9 cellular contexts compared by ENCODE assay signal in genomic region chrX:154775611-154776349, GRCh38. TPM values are rescaled to one million over a fixed set of nuclear protein-coding genes. Genes with fewer than 3 reads are reported as not detected.
DNase-seq lines count a peak whose midpoint lies in the region; ATAC-seq, FAIRE-seq and TF ChIP-seq lines count a peak whose summit lies in the region.
"Had no signal": no experiment of that assay in that cellular context is flagged by ENCODE, and none has a peak within 500 bp of the region (broad histone marks: within the 10 kb centered on the region; RNA-seq: fewer than 3 reads in every experiment).

No MANE protein-coding gene starts in this region.

- no peak overlapping the region for H3K4me3 ChIP-seq in right cardiac atrium (ENCODE audit: low read length)
- no peak overlapping the region for H3K4me3 ChIP-seq in CD8-positive, alpha-beta memory T cell (ENCODE audit: low read length)

- 72% methylated on average over 13 of the region's 13 CpGs for WGBS in right cardiac atrium

- H3K36me3 ChIP-seq in CD8-positive, alpha-beta memory T cell (ENCODE audit: insufficient read depth, low read length), result peaks cover 33% of the 10 kb centered on the region

- peak; percentile 55 to 62 for ATAC-seq in activated T-cell treated with anti-CD3 and anti-CD28 coated beads, Interleukin-2, amount 50 U/mL, for 4 hours
- ATAC-seq in right cardiac atrium (peak; percentile 68 to 80), GM21447 (IDR thresholded peaks at IDR 0.05; ENCODE audit: unreplicated experiment) (no peak), HG03378 (IDR thresholded peaks at IDR 0.05; ENCODE audit: unreplicated experiment) (no peak)

- no peaks in the 10 kb centered on the region for H3K9me3 Mint-ChIP-seq in activated T-cell treated with anti-CD3 and anti-CD28 coated beads, Interleukin-2, amount 50 U/mL, for 4 hours
- peaks cover 0 to 2% (median 0%) of the 10 kb centered on the region in 5 donors for H3K9me3 Mint-ChIP-seq in CD8-positive, alpha-beta memory T cell

- DNase-seq in stimulated activated CD4-positive, alpha-beta T cell treated with anti-CD3 and anti-CD28 coated beads, Interleukin-15, amount 100 ng/mL, for 24 hours, result peak; percentile 51
- DNase-seq in stimulated activated CD4-positive, alpha-beta T cell treated with anti-CD3 and anti-CD28 coated beads, Interleukin-1b, Interleukin-23, amount 100 ng/mL, for 48 hours, result no peak
- DNase-seq in activated T-cell treated with anti-CD3 and anti-CD28 coated beads, Interleukin-2, amount 50 U/mL, for 4 hours, result peak; percentile 28
- DNase-seq in right cardiac atrium, result no peak
- no peak for DNase-seq in GM12892 (ENCODE audit: insufficient read length)
- DNase-seq in CD8-positive, alpha-beta memory T cell, result no peak
- DNase-seq: aorta had no signal

- CTCF ChIA-PET in CD8-positive, alpha-beta memory T cell (lab: Charles Lee), result no interaction called here

- no peaks in the 10 kb centered on the region for H3K27me3 ChIP-seq in right cardiac atrium (ENCODE audit: control insufficient read depth, insufficient read depth)
- H3K27me3 ChIP-seq in CD8-positive, alpha-beta memory T cell (ENCODE audit: insufficient read depth, low read length, poor library complexity, severe bottlenecking), result no peaks in the 10 kb centered on the region

- H3K4me1 Mint-ChIP-seq in activated T-cell treated with anti-CD3 and anti-CD28 coated beads, Interleukin-2, amount 50 U/mL, for 4 hours (ENCODE audit: low read depth), result peaks cover 15% of the 10 kb centered on the region
- peaks cover 0 to 1% (median 0%) of the 10 kb centered on the region in 3 donors for H3K4me1 Mint-ChIP-seq in CD8-positive, alpha-beta memory T cell

- H3K36me3 Mint-ChIP-seq in activated T-cell treated with anti-CD3 and anti-CD28 coated beads, Interleukin-2, amount 50 U/mL, for 4 hours (ENCODE audit: insufficient read depth), result peaks cover 33% of the 10 kb centered on the region
- H3K36me3 Mint-ChIP-seq in CD8-positive, alpha-beta memory T cell, result peaks cover 0 to 68% (median 5%) of the 10 kb centered on the region in 3 donors

- H3K4me3 Mint-ChIP-seq in activated T-cell treated with anti-CD3 and anti-CD28 coated beads, Interleukin-2, amount 50 U/mL, for 4 hours, result no peak overlapping the region
- no peak overlapping the region for H3K4me3 Mint-ChIP-seq in CD8-positive, alpha-beta memory T cell

- no peaks in the 10 kb centered on the region for H3K9me3 ChIP-seq in right cardiac atrium (ENCODE audit: control insufficient read depth, low read length)
- H3K9me3 ChIP-seq in CD8-positive, alpha-beta memory T cell (ENCODE audit: low read length), result no peaks in the 10 kb centered on the region

- no peaks in the 10 kb centered on the region for H3K27me3 Mint-ChIP-seq in activated T-cell treated with anti-CD3 and anti-CD28 coated beads, Interleukin-2, amount 50 U/mL, for 4 hours (ENCODE audit: low read depth)
- H3K27me3 Mint-ChIP-seq in CD8-positive, alpha-beta memory T cell, result peaks cover 0 to 3% of the 10 kb centered on the region in 2 donors

- POLR2A ChIA-PET in CD8-positive, alpha-beta memory T cell (lab: Charles Lee), result no interaction called here

- peaks cover 1% of the 10 kb centered on the region for H3K4me1 ChIP-seq in right cardiac atrium (ENCODE audit: control insufficient read depth, insufficient read depth, low read length)
- no peaks in the 10 kb centered on the region for H3K4me1 ChIP-seq in CD8-positive, alpha-beta memory T cell (ENCODE audit: insufficient read depth, low read length)

- no peak for FAIRE-seq in GM12892 (lab: Jason Lieb, UNC)

- TF ChIP-seq POLR2A in GM12892 (IDR thresholded peaks at IDR 0.05; ENCODE audit: low read depth, low read length), result no peak

- peak overlapping the region in 2 of 8 donors; percentile 52 to 76 for H3K27ac Mint-ChIP-seq in CD8-positive, alpha-beta memory T cell

- H3K27ac ChIP-seq in right cardiac atrium (ENCODE audit: low read length), result no peak overlapping the region
- H3K27ac ChIP-seq in CD8-positive, alpha-beta memory T cell (ENCODE audit: low read depth, low read length), result no peak overlapping the region

- intact Hi-C loops in right cardiac atrium (cut with DNase I), result no loop called here

RNA-seq across cellular contexts. Expression of gene DKC1, which starts 13.1 kb away (rescaled TPM):
- total RNA-seq in activated T-cell treated with anti-CD3 and anti-CD28 coated beads, Interleukin-2, amount 50 U/mL, for 4 hours, result 100 to 1,000 TPM; 269 to 289 (median 286) TPM
- total RNA-seq in right cardiac atrium, result 10 to 100 TPM; 18.7 to 27.0 (median 21.4) TPM
- polyA plus RNA-seq in right cardiac atrium, result 14.0 TPM
- 75.2 TPM for polyA plus RNA-seq in GM12892 (2012; ENCODE audit: missing spikeins)
- 100 to 1,000 TPM; 214 to 219 TPM for total RNA-seq in CD8-positive, alpha-beta memory T cell
- polyA plus RNA-seq in CD8-positive, alpha-beta memory T cell, result 43.6 TPM

RNA-seq across cellular contexts. Expression of gene GAB3, which starts 24.9 kb away (rescaled TPM):
- total RNA-seq in activated T-cell treated with anti-CD3 and anti-CD28 coated beads, Interleukin-2, amount 50 U/mL, for 4 hours, result 1 to 10 TPM; 1.5 to 2.5 (median 2.0) TPM
- total RNA-seq in right cardiac atrium, result 10 to 100 TPM in 3 of 4 donors, 1 to 10 TPM in 1; 7.8 to 14.4 (median 11.4) TPM
- 4.7 TPM for polyA plus RNA-seq in right cardiac atrium
- polyA plus RNA-seq in GM12892 (2012; ENCODE audit: missing spikeins), result 1.4 TPM
- 1 to 10 TPM; 6.2 to 6.7 TPM for total RNA-seq in CD8-positive, alpha-beta memory T cell
- 11.9 TPM for polyA plus RNA-seq in CD8-positive, alpha-beta memory T cell

RNA-seq across cellular contexts. Expression of gene MPP1, which starts 29.5 kb away (rescaled TPM):
- total RNA-seq in activated T-cell treated with anti-CD3 and anti-CD28 coated beads, Interleukin-2, amount 50 U/mL, for 4 hours, result 1 to 10 TPM; 8.0 to 8.8 (median 8.0) TPM
- total RNA-seq in right cardiac atrium, result 10 to 100 TPM; 25.3 to 42.7 (median 35.8) TPM
- 20.4 TPM for polyA plus RNA-seq in right cardiac atrium
- 14.9 TPM for polyA plus RNA-seq in GM12892 (2012; ENCODE audit: missing spikeins)
- total RNA-seq in CD8-positive, alpha-beta memory T cell, result 10 to 100 TPM; 12.8 to 13.0 TPM
- polyA plus RNA-seq in CD8-positive, alpha-beta memory T cell, result 14.7 TPM

RNA-seq across cellular contexts. Expression of gene SMIM9, which starts 58.7 kb away (rescaled TPM):
- total RNA-seq in activated T-cell treated with anti-CD3 and anti-CD28 coated beads, Interleukin-2, amount 50 U/mL, for 4 hours, result not detected
- not detected for total RNA-seq in right cardiac atrium
- not detected for polyA plus RNA-seq in right cardiac atrium
- polyA plus RNA-seq in GM12892 (2012; ENCODE audit: missing spikeins), result not detected
- total RNA-seq in CD8-positive, alpha-beta memory T cell, result not detected
- polyA plus RNA-seq in CD8-positive, alpha-beta memory T cell, result not detected
- polyA plus RNA-seq: aorta had no signal

Comparison
In these comparisons a context has a peak if more than half of its experiments do, and no peak if none do; other contexts are left out.
1. DNase-seq: peak in stimulated activated CD4-positive, alpha-beta T cell treated with anti-CD3 and anti-CD28 coated beads, Interleukin-15, amount 100 ng/mL, for 24 hours (single experiment) and activated T-cell treated with anti-CD3 and anti-CD28 coated beads, Interleukin-2, amount 50 U/mL, for 4 hours (single experiment); none in stimulated activated CD4-positive, alpha-beta T cell treated with anti-CD3 and anti-CD28 coated beads, Interleukin-1b, Interleukin-23, amount 100 ng/mL, for 48 hours (single experiment), right cardiac atrium (0 of 3), GM12892 (single experiment) and CD8-positive, alpha-beta memory T cell (0 of 5).
2. ATAC-seq: peak in activated T-cell treated with anti-CD3 and anti-CD28 coated beads, Interleukin-2, amount 50 U/mL, for 4 hours (2 of 2) and right cardiac atrium (2 of 2); none in GM21447 (single experiment) and HG03378 (single experiment).
3. RNA of gene DKC1, which starts 13.1 kb away (total RNA-seq): 269 to 289 TPM in activated T-cell treated with anti-CD3 and anti-CD28 coated beads, Interleukin-2, amount 50 U/mL, for 4 hours and 214 to 219 TPM in CD8-positive, alpha-beta memory T cell; 18.7 to 27.0 TPM in right cardiac atrium; every median in the first group is over 4 times any median in the second.